22 cellular contexts compared by ENCODE assay signal in genomic region chr1:208160259-208160819, GRCh38.
DNase-seq lines count a peak whose midpoint lies in the region; ATAC-seq and TF ChIP-seq lines count a peak whose summit lies in the region.
"Had no signal": no experiment of that assay in that cellular context is flagged by ENCODE, and none has a peak within 500 bp of the region (broad histone marks: within the 10 kb centered on the region; RNA-seq: fewer than 3 reads in every experiment).

No MANE protein-coding gene starts in this region.

- peaks cover 77 to 94% (median 89%) of the 10 kb centered on the region in 3 donors for H3K4me1 ChIP-seq in skeletal muscle tissue (ENCODE audit: control insufficient read depth in 3 of 3, insufficient read depth in 3 of 3, low read length in 3 of 3)

- TF ChIP-seq CTCF in coronary artery (IDR thresholded peaks at IDR 0.05) (no peak), mesothelial cell of epicardium (IDR thresholded peaks at IDR 0.05; ENCODE audit: unreplicated experiment) (no peak)

- H3K4me3 ChIP-seq in coronary artery (peak overlapping the region; percentile 7), skeletal muscle tissue (ENCODE audit: low read length in 3 of 3) (peak overlapping the region in 1 of 3 donors; percentile 25)
- H3K4me3 ChIP-seq: GM23338 had no signal

- H3K27me3 Mint-ChIP-seq in mesothelial cell of epicardium (ENCODE audit: low read depth) = peaks cover 2% of the 10 kb centered on the region

- peak overlapping the region; percentile 15 to 75 (median 54) for H3K9ac ChIP-seq in skeletal muscle tissue (ENCODE audit: low read depth in 1 of 3, low read length in 3 of 3)

- H3K27ac ChIP-seq in coronary artery (peak overlapping the region; percentile 11 to 72), skeletal muscle tissue (ENCODE audit: low read depth, low read length) (peak overlapping the region; percentile 94)

- peaks cover 80% of the 10 kb centered on the region for H3K4me1 Mint-ChIP-seq in mesothelial cell of epicardium

- H3K9me3 ChIP-seq in skeletal muscle tissue (ENCODE audit: control insufficient read depth in 3 of 3, low read length in 3 of 3) = no peaks in the 10 kb centered on the region

- DNase-seq in coronary artery (ENCODE audit: low spot score) = no peak
- DNase-seq in mesothelial cell of epicardium (ENCODE audit: low spot score in 2 of 2, unreplicated experiment in 2 of 2) = no peak
- no peak for DNase-seq in activated gamma-delta T cell (lab: John Stamatoyannopoulos, UW)
- DNase-seq in HUDEP-2 (lab: John Stamatoyannopoulos, UW; ENCODE audit: unreplicated experiment in 76 of 76) = no peak
- DNase-seq: activated CD4-positive, alpha-beta T cell treated with anti-CD3 and anti-CD28 coated beads for 4 hours; activated CD8-positive, alpha-beta memory T cell treated with anti-CD3 and anti-CD28 coated beads, Interleukin-2, amount 50 U/mL, for 4 hours; activated naive CD4-positive, alpha-beta T cell; erythroblast; GDM1; hypothalamus; Kasumi-1; NCI-H1105 treated with DMSO at 0.1 percent for 48 hours; NCI-H345; NK-92 treated with Interleukin-12 subunit alpha and Interleukin-12 subunit beta, amount 100 ng/mL, for 24 hours; SIG-M5 had no signal

- peak overlapping the region; percentile 89 for H3K27ac Mint-ChIP-seq in mesothelial cell of epicardium
- H3K27ac Mint-ChIP-seq: GM23338; stimulated activated naive CD8-positive, alpha-beta T cell treated with anti-CD3 and anti-CD28 coated beads, Interleukin-15, Interleukin-2, amounts not matched to agents 100 ng/mL and 50 ng/mL, for 24 hours had no signal

- no peaks in the 10 kb centered on the region for H3K9me3 Mint-ChIP-seq in mesothelial cell of epicardium
- H3K9me3 Mint-ChIP-seq: dendritic cell treated with granulocyte-macrophage colony-stimulating factor and Interleukin-4, amounts not matched to agents 40 ng/mL and 50 ng/mL, for 4 days; GM23338; stimulated activated naive CD8-positive, alpha-beta T cell treated with anti-CD3 and anti-CD28 coated beads, Interleukin-15, Interleukin-2, amounts not matched to agents 100 ng/mL and 50 ng/mL, for 24 hours had no signal

- H3K36me3 ChIP-seq in skeletal muscle tissue (ENCODE audit: control insufficient read depth in 3 of 3, insufficient read depth in 3 of 3, low read length in 3 of 3) = no peaks in the 10 kb centered on the region

- H3K4me3 Mint-ChIP-seq in mesothelial cell of epicardium = no peak overlapping the region
- H3K4me3 Mint-ChIP-seq: dendritic cell treated with granulocyte-macrophage colony-stimulating factor and Interleukin-4, amounts not matched to agents 40 ng/mL and 50 ng/mL, for 4 days; GM23338; stimulated activated naive CD8-positive, alpha-beta T cell treated with anti-CD3 and anti-CD28 coated beads, Interleukin-15, Interleukin-2, amounts not matched to agents 100 ng/mL and 50 ng/mL, for 24 hours had no signal

- no peak for ATAC-seq in GM21390 (IDR thresholded peaks at IDR 0.05; ENCODE audit: unreplicated experiment)
- ATAC-seq in GM19395 (IDR thresholded peaks at IDR 0.05; ENCODE audit: unreplicated experiment) = no peak

- H3K36me3 Mint-ChIP-seq in mesothelial cell of epicardium = no peaks in the 10 kb centered on the region

- no peaks in the 10 kb centered on the region for H3K27me3 ChIP-seq in skeletal muscle tissue (ENCODE audit: control insufficient read depth in 3 of 3, insufficient read depth in 3 of 3, low read length in 3 of 3)

TF ChIP-seq in PFSK-1, 5 proteins besides CTCF, POLR2A, EP300 and RAD21:
- peak; percentile 1 for TF ChIP-seq FOXP2 (optimal IDR thresholded peaks at IDR 0.05; ENCODE audit: borderline replicate concordance, extremely low read depth, extremely low read length, insufficient read depth)
- no peak for TF ChIP-seq POLR2AphosphoS5 (IDR thresholded peaks at IDR 0.05; ENCODE audit: low read depth, low read length)
